In the genomic region with DNA sequence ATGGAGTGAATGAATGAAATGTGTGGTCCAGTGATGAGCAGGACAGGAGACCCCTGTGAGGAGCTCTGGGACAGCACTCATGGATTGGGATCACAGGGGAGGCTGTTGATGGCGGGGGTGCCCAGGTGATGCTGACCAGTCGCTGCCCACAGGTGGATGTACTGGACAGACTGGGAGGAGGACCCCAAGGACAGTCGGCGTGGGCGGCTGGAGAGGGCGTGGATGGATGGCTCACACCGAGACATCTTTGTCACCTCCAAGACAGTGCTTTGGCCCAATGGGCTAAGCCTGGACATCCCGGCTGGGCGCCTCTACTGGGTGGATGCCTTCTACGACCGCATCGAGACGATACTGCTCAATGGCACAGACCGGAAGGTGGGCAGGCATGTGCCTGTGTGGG, we compare ENCODE assay signal across 24 cellular contexts. TPM values are rescaled to one million over a fixed set of nuclear protein-coding genes. Genes with fewer than 3 reads are reported as not detected.
"Had no signal": no experiment of that assay in that cellular context is flagged by ENCODE, and none has a peak within 500 bp of the region (broad histone marks: within the 10 kb centered on the region; RNA-seq: fewer than 3 reads in every experiment).

No MANE protein-coding gene starts in this region.

- ATAC-seq: activated CD8-positive, alpha-beta memory T cell treated with anti-CD3 and anti-CD28 coated beads, Interleukin-2, amount 10 ng/mL, durations not matched to agents 7 days and 5 days had no signal

- DNase-seq: activated B cell treated with CpG ODN at 0.5 μM for 24 hours; activated CD4-positive, alpha-beta T cell treated with anti-CD3 and anti-CD28 coated beads for 1 hour; activated CD4-positive, alpha-beta T cell treated with anti-CD3 and anti-CD28 coated beads, Interleukin-2, amount 10 ng/mL, durations not matched to agents 24 days and 14 days; activated CD4-positive, alpha-beta T cell treated with anti-CD3 and anti-CD28 coated beads, Interleukin-2, amount 50 U/mL, for 48 hours; activated CD8-positive, alpha-beta memory T cell treated with anti-CD3 and anti-CD28 coated beads, Interleukin-2, amount 10 ng/mL, durations not matched to agents 7 days and 5 days; activated effector memory CD4-positive, alpha-beta T cell treated with Interleukin-2 at 50 U/mL for 16 hours; activated naive CD4-positive, alpha-beta T cell; activated T-cell treated with anti-CD3 and anti-CD28 coated beads, Interleukin-2, amount 50 U/mL, for 24 hours; amygdala; Kasumi-1; NCI-H1105 treated with DMSO at 0.1 percent for 48 hours; NCI-H146; NCI-H187 treated with DMSO at 0.1 percent for 48 hours; NCI-H2081 treated with DMSO at 0.1 percent for 48 hours; NCI-H446; NCI-H524; Peyer's patch; SIG-M5; T-helper 2 cell; T1000 had no signal

- H3K27me3 Mint-ChIP-seq: activated CD4-positive, alpha-beta T cell treated with anti-CD3 and anti-CD28 coated beads, Interleukin-2, amount 10 ng/mL, durations not matched to agents 24 days and 14 days; activated naive CD4-positive, alpha-beta T cell treated with anti-CD3 and anti-CD28 coated beads, Interleukin-2, amount 50 U/mL, for 24 hours; activated T-cell treated with anti-CD3 and anti-CD28 coated beads, Interleukin-2, amount 50 U/mL, for 24 hours; brain had no signal

- H3K4me3 ChIP-seq: Peyer's patch had no signal

- H3K9me3 Mint-ChIP-seq: activated B cell treated with CpG ODN at 0.5 μM for 24 hours; activated CD4-positive, alpha-beta T cell treated with anti-CD3 and anti-CD28 coated beads, Interleukin-2, amount 10 ng/mL, durations not matched to agents 24 days and 14 days; activated naive CD4-positive, alpha-beta T cell treated with anti-CD3 and anti-CD28 coated beads, Interleukin-2, amount 50 U/mL, for 24 hours; activated T-cell treated with anti-CD3 and anti-CD28 coated beads, Interleukin-2, amount 50 U/mL, for 24 hours; activated T-helper 1 cell treated with anti-CD3 and anti-CD28 coated beads, Interleukin-12 subunit alpha, Interleukin-12 subunit beta, Interleukin-2, Interleukin-4 antibody, amounts not matched to agents 30 ng/mL and 10 ng/mL and 1 ng/mL, durations not matched to agents 14 hours and 24 hours and 36 hours; brain had no signal

- H3K4me1 Mint-ChIP-seq: brain had no signal

- H3K4me1 ChIP-seq: Peyer's patch had no signal

- H3K9me3 ChIP-seq: Peyer's patch had no signal

- H3K27me3 ChIP-seq: Peyer's patch had no signal

- H3K4me3 Mint-ChIP-seq: activated B cell treated with CpG ODN at 0.5 μM for 24 hours; activated CD4-positive, alpha-beta T cell treated with anti-CD3 and anti-CD28 coated beads, Interleukin-2, amount 10 ng/mL, durations not matched to agents 24 days and 14 days; activated CD8-positive, alpha-beta memory T cell treated with anti-CD3 and anti-CD28 coated beads, Interleukin-2, amount 10 ng/mL, durations not matched to agents 7 days and 5 days; activated naive CD4-positive, alpha-beta T cell treated with anti-CD3 and anti-CD28 coated beads, Interleukin-2, amount 50 U/mL, for 24 hours; activated T-cell treated with anti-CD3 and anti-CD28 coated beads, Interleukin-2, amount 50 U/mL, for 24 hours; activated T-helper 1 cell treated with anti-CD3 and anti-CD28 coated beads, Interleukin-12 subunit alpha, Interleukin-12 subunit beta, Interleukin-2, Interleukin-4 antibody, amounts not matched to agents 30 ng/mL and 10 ng/mL and 1 ng/mL, durations not matched to agents 14 hours and 24 hours and 36 hours; brain had no signal

- H3K36me3 Mint-ChIP-seq: activated CD8-positive, alpha-beta memory T cell treated with anti-CD3 and anti-CD28 coated beads, Interleukin-2, amount 10 ng/mL, durations not matched to agents 7 days and 5 days; activated naive CD4-positive, alpha-beta T cell treated with anti-CD3 and anti-CD28 coated beads, Interleukin-2, amount 50 U/mL, for 24 hours had no signal

- H3K27ac ChIP-seq: Peyer's patch had no signal

- H3K27ac Mint-ChIP-seq: activated B cell treated with CpG ODN at 0.5 μM for 24 hours; activated CD4-positive, alpha-beta T cell treated with anti-CD3 and anti-CD28 coated beads, Interleukin-2, amount 10 ng/mL, durations not matched to agents 24 days and 14 days; activated CD8-positive, alpha-beta memory T cell treated with anti-CD3 and anti-CD28 coated beads, Interleukin-2, amount 10 ng/mL, durations not matched to agents 7 days and 5 days; activated naive CD4-positive, alpha-beta T cell treated with anti-CD3 and anti-CD28 coated beads, Interleukin-2, amount 50 U/mL, for 24 hours; activated T-cell treated with anti-CD3 and anti-CD28 coated beads, Interleukin-2, amount 50 U/mL, for 24 hours; activated T-helper 1 cell treated with anti-CD3 and anti-CD28 coated beads, Interleukin-12 subunit alpha, Interleukin-12 subunit beta, Interleukin-2, Interleukin-4 antibody, amounts not matched to agents 30 ng/mL and 10 ng/mL and 1 ng/mL, durations not matched to agents 14 hours and 24 hours and 36 hours had no signal

RNA-seq across cellular contexts. Expression of a gene that starts 13.3 kb away (rescaled TPM):
- total RNA-seq: activated B cell treated with CpG ODN at 0.5 μM for 24 hours; activated CD4-positive, alpha-beta T cell treated with anti-CD3 and anti-CD28 coated beads, Interleukin-2, amount 10 ng/mL, durations not matched to agents 24 days and 14 days; activated CD8-positive, alpha-beta memory T cell treated with anti-CD3 and anti-CD28 coated beads, Interleukin-2, amount 10 ng/mL, durations not matched to agents 7 days and 5 days; activated T-helper 1 cell treated with anti-CD3 and anti-CD28 coated beads, Interleukin-12 subunit alpha, Interleukin-12 subunit beta, Interleukin-2, Interleukin-4 antibody, amounts not matched to agents 30 ng/mL and 10 ng/mL and 1 ng/mL, durations not matched to agents 14 hours and 24 hours and 36 hours; astrocyte; Peyer's patch had no signal

RNA-seq across cellular contexts. Expression of a gene that starts 55.9 kb away (rescaled TPM):
- total RNA-seq: Peyer's patch had no signal
